ENCODE assay signal across 9 cellular contexts in genomic region chr4:70651864-70652506, GRCh38. TPM values are rescaled to one million over a fixed set of nuclear protein-coding genes. Genes with fewer than 3 reads are reported as not detected.
DNase-seq lines count a peak whose midpoint lies in the region; ATAC-seq and TF ChIP-seq lines count a peak whose summit lies in the region.
"Had no signal": no experiment of that assay in that cellular context is flagged by ENCODE, and none has a peak within 500 bp of the region (broad histone marks: within the 10 kb centered on the region; RNA-seq: fewer than 3 reads in every experiment).

No MANE protein-coding gene starts in this region.

- H3K27me3 ChIP-seq in heart left ventricle: peaks cover 0 to 5% (median 0%) of the 10 kb centered on the region in 9 donors
- no peaks in the 10 kb centered on the region for H3K27me3 ChIP-seq in effector memory CD4-positive, alpha-beta T cell (replicated peaks; ENCODE audit: control insufficient read depth, insufficient read depth, low read length, poor library complexity, severe bottlenecking)

- no peak overlapping the region for H3K27ac ChIP-seq in heart left ventricle
- H3K27ac ChIP-seq in effector memory CD4-positive, alpha-beta T cell (ENCODE audit: insufficient read depth, low read length, poor library complexity, severe bottlenecking): no peak overlapping the region

- no peak for TF ChIP-seq POLR2A in heart left ventricle (IDR thresholded peaks at IDR 0.05)

- intact Hi-C loops in heart left ventricle (cut with DNase I) (loop anchor here in 9 of 10 donors (2.0 to 10.0 kb wide), 7 partner anchors 353 to 1063 kb away; no protein-coding TSS in a partner anchor), Right ventricle myocardium superior (cut with DNase I) (loop anchor here (5.0 to 10.0 kb wide), 2 partner anchors 343 to 1060 kb away; partner anchors contain the start of gene DCK)

- H3K4me3 ChIP-seq in heart left ventricle: no peak overlapping the region
- no peak overlapping the region for H3K4me3 ChIP-seq in effector memory CD4-positive, alpha-beta T cell (ENCODE audit: insufficient read depth, low read depth, low read length, poor library complexity, severe bottlenecking)

- ATAC-seq in heart left ventricle: peak in 3 of 4 donors; percentile 26 to 60 (median 34)
- ATAC-seq in Right ventricle myocardium superior (ENCODE audit: poor library complexity): no peak
- peak; percentile 59 for ATAC-seq in HG03432 (IDR thresholded peaks at IDR 0.05; ENCODE audit: unreplicated experiment)
- ATAC-seq in esophagus mucosa: peak; percentile 52

- WGBS in heart left ventricle, 4 donors: 7 to 16% (median 10%) methylated on average over 4 of the region's 4 CpGs

- H3K27me3 Mint-ChIP-seq in neural crest cell (ENCODE audit: low read depth): peaks cover 8% of the 10 kb centered on the region

- H3K4me3 Mint-ChIP-seq in neural crest cell: no peak overlapping the region
- H3K4me3 Mint-ChIP-seq: dendritic cell treated with granulocyte-macrophage colony-stimulating factor and Interleukin-4, amounts not matched to agents 40 ng/mL and 50 ng/mL, for 4 days had no signal

- no peaks in the 10 kb centered on the region for H3K9me3 Mint-ChIP-seq in neural crest cell
- H3K9me3 Mint-ChIP-seq: dendritic cell treated with granulocyte-macrophage colony-stimulating factor and Interleukin-4, amounts not matched to agents 40 ng/mL and 50 ng/mL, for 4 days had no signal

- H3K27ac Mint-ChIP-seq in neural crest cell (ENCODE audit: unreplicated experiment): no peak overlapping the region
- H3K27ac Mint-ChIP-seq: dendritic cell treated with granulocyte-macrophage colony-stimulating factor and Interleukin-4, amounts not matched to agents 40 ng/mL and 50 ng/mL, for 4 days had no signal

- no peaks in the 10 kb centered on the region for H3K36me3 ChIP-seq in heart left ventricle
- H3K36me3 ChIP-seq in effector memory CD4-positive, alpha-beta T cell (ENCODE audit: control insufficient read depth, insufficient read depth, low read length): no peaks in the 10 kb centered on the region

- peaks cover 0 to 6% (median 0%) of the 10 kb centered on the region in 12 donors for H3K4me1 ChIP-seq in heart left ventricle
- H3K4me1 ChIP-seq in effector memory CD4-positive, alpha-beta T cell (ENCODE audit: control insufficient read depth, insufficient read depth, low read length, poor library complexity, severe bottlenecking): no peaks in the 10 kb centered on the region

- TF ChIP-seq CTCF in heart left ventricle (IDR thresholded peaks at IDR 0.05): peak; percentile 37 to 65 (median 56)
- TF ChIP-seq CTCF in neural crest cell (conservative IDR thresholded peaks at IDR 0.05): peak; percentile 72

- DNase-seq in heart left ventricle (no peak), Right ventricle myocardium superior (no peak), RKO (ENCODE audit: low spot score) (peak; percentile 69), neural crest cell (ENCODE audit: low read depth, low spot score) (no peak), COLO668 (lab: John Stamatoyannopoulos, UW; ENCODE audit: unreplicated experiment) (no peak)
- no peak for DNase-seq in effector memory CD4-positive, alpha-beta T cell

- no peaks in the 10 kb centered on the region for H3K4me1 Mint-ChIP-seq in neural crest cell

- no peaks in the 10 kb centered on the region for H3K36me3 Mint-ChIP-seq in neural crest cell (ENCODE audit: low read depth)

- no peaks in the 10 kb centered on the region for H3K9me3 ChIP-seq in heart left ventricle
- no peaks in the 10 kb centered on the region for H3K9me3 ChIP-seq in effector memory CD4-positive, alpha-beta T cell (ENCODE audit: control insufficient read depth, low read length)

RNA-seq across cellular contexts. Expression of gene JCHAIN, which starts 14.3 kb away (rescaled TPM):
- total RNA-seq in heart left ventricle (10 to 100 TPM in 1 of 9 donors, 1 to 10 TPM in 4, under 1 TPM in 2, not detected in 2; 0.19 to 40.0 (median 5.0) TPM), Right ventricle myocardium superior (4.4 TPM), esophagus mucosa (21.1 TPM), neural crest cell (not detected in 2 replicates)
- under 1 TPM; 0.76 to 0.85 TPM for polyA plus RNA-seq in heart left ventricle

RNA-seq across cellular contexts. Expression of gene ENAM, which starts 23.4 kb away (rescaled TPM):
- total RNA-seq in heart left ventricle: 10 to 100 TPM in 2 of 9 donors, 1 to 10 TPM in 7; 3.7 to 16.0 (median 9.4) TPM
- polyA plus RNA-seq in heart left ventricle: 1 to 10 TPM in 1 of 2 donors, under 1 TPM in 1; 0.98 to 1.3 TPM
- 3.8 TPM for total RNA-seq in Right ventricle myocardium superior
- total RNA-seq in esophagus mucosa: not detected
- total RNA-seq in neural crest cell: not detected in 2 replicates

RNA-seq across cellular contexts. Expression of gene UTP3, which starts 36.3 kb away (rescaled TPM):
- total RNA-seq in heart left ventricle: 10 to 100 TPM in 8 of 9 donors, 1 to 10 TPM in 1; 7.3 to 22.4 (median 17.4) TPM
- 10 to 100 TPM; 10.7 to 28.9 TPM for polyA plus RNA-seq in heart left ventricle
- total RNA-seq in Right ventricle myocardium superior: 15.0 TPM
- 19.1 TPM for total RNA-seq in esophagus mucosa
- 29.5 and 30.1 TPM in 2 replicates for total RNA-seq in neural crest cell

RNA-seq across cellular contexts. Expression of gene AMBN, which starts 59.9 kb away (rescaled TPM):
- total RNA-seq in heart left ventricle (not detected), Right ventricle myocardium superior (not detected), esophagus mucosa (not detected), neural crest cell (not detected in 2 replicates)
- not detected for polyA plus RNA-seq in heart left ventricle
